9 cellular contexts compared by ENCODE assay signal in the genomic region with DNA sequence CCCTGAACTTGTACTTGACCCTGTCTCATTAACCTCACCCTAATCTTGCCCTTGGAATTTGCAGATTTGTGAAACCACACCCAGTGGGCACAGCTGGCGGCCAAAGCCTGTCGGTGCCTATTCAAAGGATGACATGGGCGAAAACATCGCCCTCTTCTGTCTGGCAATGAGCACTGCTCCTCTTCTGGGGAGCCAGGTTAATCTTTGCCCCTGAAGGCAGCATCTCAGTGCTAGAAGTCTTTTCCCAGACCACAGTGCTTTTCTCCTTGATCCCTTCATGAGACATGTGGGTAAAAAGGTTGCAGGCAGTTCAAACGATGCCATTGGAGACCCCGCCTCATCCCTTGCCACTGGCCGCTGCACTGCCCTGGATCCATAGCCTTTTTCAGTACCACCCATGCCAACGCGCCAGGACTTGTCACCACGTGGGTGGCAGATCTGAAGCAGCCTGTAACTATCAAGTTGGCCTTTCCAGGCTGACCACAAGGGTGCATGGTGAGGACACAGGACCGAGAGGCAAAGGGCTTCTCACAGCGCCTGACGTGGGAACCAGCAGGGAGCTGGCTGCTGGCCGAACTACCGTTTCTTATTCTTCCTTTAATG. TPM values are rescaled to one million over a fixed set of nuclear protein-coding genes. Genes with fewer than 3 reads are reported as not detected.
DNase-seq lines count a peak whose midpoint lies in the region; ATAC-seq and TF ChIP-seq lines count a peak whose summit lies in the region.
"Had no signal": no experiment of that assay in that cellular context is flagged by ENCODE, and none has a peak within 500 bp of the region (broad histone marks: within the 10 kb centered on the region; RNA-seq: fewer than 3 reads in every experiment).

No MANE protein-coding gene starts in this region.

- ATAC-seq in CD4-positive, CD25-positive, alpha-beta regulatory T cell (ENCODE audit: low read depth in 2 of 2), result peak; percentile 75
- ATAC-seq in GM19463 (IDR thresholded peaks at IDR 0.05; ENCODE audit: unreplicated experiment) (peak; percentile 28), gastrocnemius medialis (peak; percentile 83 to 84), GM19023 (IDR thresholded peaks at IDR 0.05; ENCODE audit: unreplicated experiment) (no peak)

- H3K27me3 ChIP-seq in CD4-positive, CD25-positive, alpha-beta regulatory T cell (ENCODE audit: control insufficient read depth, insufficient read depth, low read length), result no peaks in the 10 kb centered on the region
- no peaks in the 10 kb centered on the region for H3K27me3 ChIP-seq in gastrocnemius medialis

- no peaks in the 10 kb centered on the region for H3K36me3 Mint-ChIP-seq in CD4-positive, CD25-positive, alpha-beta regulatory T cell

- peak; percentile 38 to 77 (median 55) for DNase-seq in CD4-positive, CD25-positive, alpha-beta regulatory T cell
- DNase-seq in LNCaP clone FGC (ENCODE audit: low read depth) (peak; percentile 17), T-helper 2 cell (peak in 4 of 5 experiments; percentile 20 to 71 (median 29)), astrocyte of the hippocampus (ENCODE audit: low read depth, low spot score) (peak; percentile 80), hippocampal formation (lab: John Stamatoyannopoulos, UW) (peak; percentile 61 to 71), gastrocnemius medialis (peak; percentile 40 to 46)

- H3K4me3 Mint-ChIP-seq in CD4-positive, CD25-positive, alpha-beta regulatory T cell, result peak overlapping the region in 1 of 4 donors; percentile 20

- no peaks in the 10 kb centered on the region for H3K9me3 ChIP-seq in CD4-positive, CD25-positive, alpha-beta regulatory T cell (ENCODE audit: control insufficient read depth in 2 of 2, low read length in 2 of 2)
- H3K9me3 ChIP-seq in gastrocnemius medialis, result no peaks in the 10 kb centered on the region

- no peaks in the 10 kb centered on the region for H3K36me3 ChIP-seq in CD4-positive, CD25-positive, alpha-beta regulatory T cell (ENCODE audit: control insufficient read depth, insufficient read depth, low read length)
- no peaks in the 10 kb centered on the region for H3K36me3 ChIP-seq in gastrocnemius medialis

- no peak overlapping the region for H3K27ac Mint-ChIP-seq in CD4-positive, CD25-positive, alpha-beta regulatory T cell

- H3K4me3 ChIP-seq in CD4-positive, CD25-positive, alpha-beta regulatory T cell (ENCODE audit: low read depth, low read length), result no peak overlapping the region
- no peak overlapping the region for H3K4me3 ChIP-seq in LNCaP clone FGC (ENCODE audit: low read depth, low read length)
- no peak overlapping the region for H3K4me3 ChIP-seq in gastrocnemius medialis

- H3K4me1 ChIP-seq in CD4-positive, CD25-positive, alpha-beta regulatory T cell (ENCODE audit: control insufficient read depth, insufficient read depth, low read length, poor library complexity, severe bottlenecking), result peaks cover 3% of the 10 kb centered on the region
- peaks cover 5 to 10% of the 10 kb centered on the region in 2 donors for H3K4me1 ChIP-seq in gastrocnemius medialis

- peaks cover 0 to 6% (median 5%) of the 10 kb centered on the region in 4 donors for H3K4me1 Mint-ChIP-seq in CD4-positive, CD25-positive, alpha-beta regulatory T cell

- H3K9me3 Mint-ChIP-seq in CD4-positive, CD25-positive, alpha-beta regulatory T cell, result no peaks in the 10 kb centered on the region

- in situ Hi-C loops in gastrocnemius medialis (cut with MboI; ENCODE audit: low sequenced_read_pairs in 4 of 4), result no loop called here

- TF ChIP-seq POLR2A in gastrocnemius medialis (IDR thresholded peaks at IDR 0.05), result no peak

- H3K27me3 Mint-ChIP-seq in CD4-positive, CD25-positive, alpha-beta regulatory T cell, result peaks cover 12% of the 10 kb centered on the region

- TF ChIP-seq CTCF in LNCaP clone FGC (IDR thresholded peaks at IDR 0.05; ENCODE audit: control insufficient read depth, extremely low read depth, insufficient read depth) (peak; percentile 81), gastrocnemius medialis (IDR thresholded peaks at IDR 0.05 in 4 of 5, conservative IDR thresholded peaks at IDR 0.05 in 1 of 5) (peak; percentile 42 to 71 (median 63))

- intact Hi-C loops in gastrocnemius medialis (cut with DNase I; ENCODE audit: low total_unique reads), result loop anchor here (1.0 to 2.0 kb wide), 2 partner anchors 29 to 40 kb away; no protein-coding TSS in a partner anchor

- no peak overlapping the region for H3K27ac ChIP-seq in CD4-positive, CD25-positive, alpha-beta regulatory T cell (ENCODE audit: insufficient read depth, low read length, poor library complexity, severe bottlenecking)
- H3K27ac ChIP-seq in gastrocnemius medialis, result peak overlapping the region in 3 of 4 donors; percentile 14 to 47 (median 30)

RNA-seq across cellular contexts. Expression of gene DNASE1L3, which starts 6.5 kb away (rescaled TPM):
- total RNA-seq in CD4-positive, CD25-positive, alpha-beta regulatory T cell, result not detected
- under 1 TPM in 1 of 4 donors, not detected in 3; 0.14 TPM for polyA plus RNA-seq in CD4-positive, CD25-positive, alpha-beta regulatory T cell
- under 1 TPM in 2 of 4 donors, not detected in 2; 0.29 to 0.42 TPM for total RNA-seq in gastrocnemius medialis
- total RNA-seq: T-helper 2 cell treated with Interferon-gamma antibody and Interleukin-4, amounts not matched to agents 100 ng/mL and 5 ng/mL, for 36 hours had no signal

RNA-seq across cellular contexts. Expression of gene ABHD6, which starts 20.3 kb away (rescaled TPM):
- 3.9 TPM for total RNA-seq in CD4-positive, CD25-positive, alpha-beta regulatory T cell
- polyA plus RNA-seq in CD4-positive, CD25-positive, alpha-beta regulatory T cell, result 1 to 10 TPM; 3.8 to 7.8 (median 5.1) TPM
- total RNA-seq in gastrocnemius medialis, result 10 to 100 TPM in 2 of 4 donors, 1 to 10 TPM in 2; 5.8 to 14.0 (median 9.6) TPM

Comparison
In these comparisons a context has a peak if more than half of its experiments do, and no peak if none do; other contexts are left out.
1. DNase-seq: peak in every context shown above with its lines; median percentile 80 in astrocyte of the hippocampus; 66 in hippocampal formation; 55 in CD4-positive, CD25-positive, alpha-beta regulatory T cell; 43 in gastrocnemius medialis; 29 in T-helper 2 cell; 17 in LNCaP clone FGC.